16 cellular contexts compared by ENCODE assay signal in genomic region chr11:105968021-105968697, GRCh38. TPM values are rescaled to one million over a fixed set of nuclear protein-coding genes. Genes with fewer than 3 reads are reported as not detected.
DNase-seq lines count a peak whose midpoint lies in the region; ATAC-seq and TF ChIP-seq lines count a peak whose summit lies in the region.
"Had no signal": no experiment of that assay in that cellular context is flagged by ENCODE, and none has a peak within 500 bp of the region (broad histone marks: within the 10 kb centered on the region; RNA-seq: fewer than 3 reads in every experiment).

No MANE protein-coding gene starts in this region.

- dilution Hi-C loops in mammary epithelial cell (cut with HindIII; ENCODE audit: low sequenced_read_pairs): no loop called here

- DNase-seq in DMS53 treated with DMSO at 0.1 percent for 48 hours (lab: John Stamatoyannopoulos, UW; ENCODE audit: unreplicated experiment): peak; percentile 55
- DNase-seq in NCI-H226: peak; percentile 59
- DNase-seq in mammary epithelial cell: peak; percentile 72
- DNase-seq in kidney tubule cell (ENCODE audit: low spot score): peak; percentile 85
- DNase-seq in NCI-H748 (lab: John Stamatoyannopoulos, UW; ENCODE audit: unreplicated experiment): no peak
- DNase-seq in left ventricle myocardium inferior: no peak
- no peak for DNase-seq in NCI-H1105 treated with DMSO at 0.1 percent for 48 hours (lab: John Stamatoyannopoulos, UW)
- DNase-seq: activated CD4-positive, alpha-beta T cell treated with anti-CD3 and anti-CD28 coated beads for 4 hours; activated T-cell treated with anti-CD3 and anti-CD28 coated beads, Interleukin-2, amount 50 U/mL, for 1 hour; foreskin melanocyte; HFFc6; NCI-H187 treated with DMSO at 0.1 percent for 48 hours; NCI-H526; Right ventricle myocardium superior; stimulated activated CD4-positive, alpha-beta T cell treated with anti-CD3 and anti-CD28 coated beads, Interleukin-15, amount 100 ng/mL, for 24 hours had no signal

- no peak for ATAC-seq in esophagus mucosa

- no peaks in the 10 kb centered on the region for H3K79me2 ChIP-seq in mammary epithelial cell (ENCODE audit: insufficient read depth, low read length)

- H3K36me3 ChIP-seq in mammary epithelial cell (ENCODE audit: insufficient read depth, low read length): no peaks in the 10 kb centered on the region
- no peaks in the 10 kb centered on the region for H3K36me3 ChIP-seq in left ventricle myocardium inferior

- no peak overlapping the region for H3K4me3 ChIP-seq in mammary epithelial cell (replicated peaks in 1 of 3; ENCODE audit: insufficient read depth in 1 of 3, low read depth in 2 of 3, low read length in 3 of 3)
- H3K4me3 ChIP-seq in left ventricle myocardium inferior: no peak overlapping the region

- H4K20me1 ChIP-seq in mammary epithelial cell (ENCODE audit: insufficient read depth, low read length): no peaks in the 10 kb centered on the region

- peaks cover 5% of the 10 kb centered on the region for H3K4me1 ChIP-seq in mammary epithelial cell (ENCODE audit: insufficient read depth, low read length)
- H3K4me1 ChIP-seq in left ventricle myocardium inferior: no peaks in the 10 kb centered on the region

- no peak overlapping the region for H2AFZ ChIP-seq in mammary epithelial cell (ENCODE audit: low read depth, low read length)

- H3K27me3 ChIP-seq in mammary epithelial cell (ENCODE audit: insufficient read depth, low read length): no peaks in the 10 kb centered on the region
- H3K27me3 ChIP-seq in left ventricle myocardium inferior (ENCODE audit: low read depth): no peaks in the 10 kb centered on the region

- in situ Hi-C loops in mammary epithelial cell (cut with MboI; ENCODE audit: low sequenced_read_pairs in 2 of 2): no loop called here

- H3K27ac ChIP-seq in mammary epithelial cell (ENCODE audit: insufficient read depth, low read depth, low read length) (no peak overlapping the region), left ventricle myocardium inferior (replicated peaks) (no peak overlapping the region)

- intact Hi-C loops in mammary epithelial cell (cut with micrococcal nuclease): no loop called here
- intact Hi-C loops in left ventricle myocardium inferior (cut with micrococcal nuclease): no loop called here

- WGBS in mammary epithelial cell (ENCODE audit: low coverage, missing lambda C conversion rate): 62% methylated on average over 3 of the region's 3 CpGs

- no TSS peak for BruUV-seq in mammary epithelial cell (replicated peaks; lab: Mats Ljungman, UMichigan)

- H3K9me3 ChIP-seq in mammary epithelial cell (replicated peaks; ENCODE audit: insufficient read depth, low read length): no peaks in the 10 kb centered on the region
- no peaks in the 10 kb centered on the region for H3K9me3 ChIP-seq in left ventricle myocardium inferior (replicated peaks)

- no peak for TF ChIP-seq CTCF in mammary epithelial cell (conservative IDR thresholded peaks at IDR 0.05 in 1 of 2, IDR thresholded peaks at IDR 0.05 in 1 of 2; ENCODE audit: extremely low read depth in 1 of 2, insufficient read depth in 1 of 2, low read depth in 1 of 2, low read length in 2 of 2)
- TF ChIP-seq CTCF in left ventricle myocardium inferior (IDR thresholded peaks at IDR 0.05; ENCODE audit: borderline replicate concordance): no peak

- no peak overlapping the region for H3K4me2 ChIP-seq in mammary epithelial cell (ENCODE audit: insufficient read depth, low read depth, low read length)

- H3K9ac ChIP-seq in mammary epithelial cell (ENCODE audit: insufficient read depth, low read length): no peak overlapping the region

- CTCF ChIA-PET in mammary epithelial cell (lab: Charles Lee; ENCODE audit: low non-redundant PET): no interaction called here

RNA-seq across cellular contexts. Expression of gene MSANTD4, which starts 53.9 kb away (rescaled TPM):
- total RNA-seq in mammary epithelial cell (10 to 100 TPM; 20.8 to 41.7 TPM), left ventricle myocardium inferior (18.8 TPM), esophagus mucosa (3.1 TPM)
- polyA plus RNA-seq in mammary epithelial cell: 6.2 TPM
- polyA minus RNA-seq in mammary epithelial cell: 8.4 TPM

Comparison
In these comparisons a context has a peak if more than half of its experiments do, and no peak if none do; other contexts are left out.
1. DNase-seq: peak in DMS53 treated with DMSO at 0.1 percent for 48 hours (single experiment), NCI-H226 (single experiment), mammary epithelial cell (single experiment) and kidney tubule cell (single experiment); none in NCI-H748 (single experiment), left ventricle myocardium inferior (single experiment) and NCI-H1105 treated with DMSO at 0.1 percent for 48 hours (single experiment).